Comparison of ENCODE assay signal across 12 cellular contexts in the genomic region with DNA sequence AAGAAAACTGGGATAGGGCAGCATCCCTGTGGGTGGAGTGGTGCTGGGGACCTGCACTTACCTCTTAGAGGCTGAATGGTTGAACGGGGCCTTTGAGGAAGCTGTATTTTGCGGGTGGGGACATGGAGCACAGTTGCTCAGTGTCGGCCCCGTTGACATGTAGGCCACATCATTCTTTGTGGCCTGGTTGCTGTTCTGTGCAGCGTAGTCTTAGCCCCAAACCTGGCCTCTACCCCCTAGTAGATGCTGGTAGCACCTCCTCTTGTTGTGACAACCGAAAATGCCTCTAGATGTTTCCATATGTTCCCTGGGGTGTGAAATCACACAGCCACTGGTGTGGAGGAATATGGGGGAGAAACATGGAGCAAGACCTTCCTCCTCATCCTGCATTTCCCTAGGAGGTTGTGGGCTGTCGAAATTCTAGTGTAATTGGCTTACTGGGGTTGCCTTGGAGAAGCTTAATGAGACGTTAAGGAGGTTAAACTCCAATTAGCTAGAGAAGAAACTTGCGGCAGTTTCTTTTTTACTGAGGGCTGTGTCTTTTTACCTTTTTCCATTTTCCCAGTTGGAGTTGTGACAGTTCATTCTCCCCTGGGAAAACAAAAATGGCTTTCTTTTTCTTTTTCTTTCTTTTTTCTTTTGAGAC. TPM values are rescaled to one million over a fixed set of nuclear protein-coding genes. Genes with fewer than 3 reads are reported as not detected.
A peak's percentile ranks its signal among the peaks of the same experiment; 100 is the strongest.
DNase-seq lines count a peak whose midpoint lies in the region; ATAC-seq, FAIRE-seq and TF ChIP-seq lines count a peak whose summit lies in the region.
"Had no signal": no experiment of that assay in that cellular context is flagged by ENCODE, and none has a peak within 500 bp of the region (broad histone marks: within the 10 kb centered on the region; RNA-seq: fewer than 3 reads in every experiment).

No MANE protein-coding gene starts in this region.

- in situ Hi-C loops in GM12878 (cut with MboI) = no loop called here

- POLR2A ChIA-PET in GM12878 (lab: Charles Lee) = interaction anchor here (0.5 to 2.8 kb wide), 5 partner anchors 8 to 70 kb away, joined by 3 to 21 read pairs (median 4); partner anchors contain the start of gene CEP20

- H3K4me1 ChIP-seq in CD4-positive, CD25-positive, alpha-beta regulatory T cell (ENCODE audit: control insufficient read depth, insufficient read depth, low read length, poor library complexity, severe bottlenecking) = peaks cover 64% of the 10 kb centered on the region
- peaks cover 22% of the 10 kb centered on the region for H3K4me1 ChIP-seq in GM12878 (ENCODE audit: control insufficient read depth, insufficient read depth, low read length)

- intact Hi-C loops in GM12878 (cut with micrococcal nuclease; ENCODE audit: unreplicated experiment) = loop anchor here (5.0 kb wide), 1 partner anchor 48 kb away; no protein-coding TSS in a partner anchor
- intact Hi-C loops in left cardiac atrium (cut with DNase I) = loop anchor here (10.0 kb wide), 2 partner anchors 64 to 96 kb away; no protein-coding TSS in a partner anchor

- H3K79me2 ChIP-seq in GM12878 (ENCODE audit: control insufficient read depth, insufficient read depth, low read length) = peaks cover 86% of the 10 kb centered on the region

- H3K4me2 ChIP-seq in GM12878 (ENCODE audit: control insufficient read depth, insufficient read depth) = peak overlapping the region; percentile 25
- H3K4me2 ChIP-seq: BLaER1 had no signal

- peak overlapping the region; percentile 37 for H3K4me3 ChIP-seq in CD4-positive, CD25-positive, alpha-beta regulatory T cell (ENCODE audit: low read depth, low read length)
- no peak overlapping the region for H3K4me3 ChIP-seq in GM12878
- H3K4me3 ChIP-seq: BLaER1, spleen had no signal

- no peak for TF ChIP-seq EP300 in GM12878 (IDR thresholded peaks at IDR 0.05; ENCODE audit: borderline replicate concordance in 1 of 2, control insufficient read depth in 1 of 2, low read depth in 2 of 2, low read length in 2 of 2)

- TF ChIP-seq POLR2A in GM12878 (IDR thresholded peaks at IDR 0.05; ENCODE audit: low read depth, low read length) = no peak

- 90% methylated on average over 9 of the region's 9 CpGs for WGBS in GM12878 (ENCODE audit: insufficient coverage, insufficient replicate concordance, low lambda C conversion rate, missing lambda C conversion rate)

- peaks cover 14 to 90% (median 61%) of the 10 kb centered on the region in 4 donors for H3K4me1 Mint-ChIP-seq in CD4-positive, CD25-positive, alpha-beta regulatory T cell
- peaks cover 34% of the 10 kb centered on the region for H3K4me1 Mint-ChIP-seq in nephron progenitor cell

- TF ChIP-seq RAD21 in GM12878 (IDR thresholded peaks at IDR 0.05; ENCODE audit: insufficient read depth, low read depth, low read length) = no peak

- H3K9me3 Mint-ChIP-seq in CD4-positive, CD25-positive, alpha-beta regulatory T cell = peaks cover 0 to 6% (median 3%) of the 10 kb centered on the region in 7 donors
- H3K9me3 Mint-ChIP-seq in nephron progenitor cell = peaks cover 25% of the 10 kb centered on the region

- no peaks in the 10 kb centered on the region for H4K20me1 ChIP-seq in GM12878 (ENCODE audit: control insufficient read depth, insufficient read depth)

- H3K27me3 ChIP-seq in CD4-positive, CD25-positive, alpha-beta regulatory T cell (ENCODE audit: control insufficient read depth, insufficient read depth, low read length) = no peaks in the 10 kb centered on the region
- H3K27me3 ChIP-seq in GM12878 (replicated peaks in 1 of 2; ENCODE audit: control insufficient read depth in 2 of 2, insufficient read depth in 2 of 2, low read length in 1 of 2) = no peaks in the 10 kb centered on the region
- H3K27me3 ChIP-seq: BLaER1, spleen had no signal

- no TSS peak for BruUV-seq in GM12878 (replicated peaks; lab: Mats Ljungman, UMichigan)

- peaks cover 31% of the 10 kb centered on the region for H3K36me3 Mint-ChIP-seq in CD4-positive, CD25-positive, alpha-beta regulatory T cell
- peaks cover 47% of the 10 kb centered on the region for H3K36me3 Mint-ChIP-seq in nephron progenitor cell (ENCODE audit: low read depth)

- no peak for FAIRE-seq in GM12878 (lab: Jason Lieb, UNC)

- H3K9me3 ChIP-seq in CD4-positive, CD25-positive, alpha-beta regulatory T cell (ENCODE audit: control insufficient read depth in 2 of 2, low read length in 2 of 2) = peaks cover 0 to 7% of the 10 kb centered on the region in 2 experiments
- peaks cover 15% of the 10 kb centered on the region; the same call in 2 of the 3 replicates for H3K9me3 ChIP-seq in GM12878 (replicated peaks; ENCODE audit: control insufficient read depth, insufficient read depth, low read length)

- RAD21 ChIA-PET in GM12878 (lab: Charles Lee; ENCODE audit: unreplicated experiment) = interaction anchor here (0.9 to 2.9 kb wide), 5 partner anchors 8 to 84 kb away, joined by 3 to 16 read pairs (median 3); partner anchors contain the start of gene CEP20

- peak overlapping the region; percentile 98 for H3K27ac ChIP-seq in CD4-positive, CD25-positive, alpha-beta regulatory T cell (ENCODE audit: insufficient read depth, low read length, poor library complexity, severe bottlenecking)
- H3K27ac ChIP-seq in GM12878 (ENCODE audit: control insufficient read depth, insufficient read depth) = peak overlapping the region; percentile 85
- H3K27ac ChIP-seq: BLaER1 had no signal

- no peaks in the 10 kb centered on the region for H3K36me3 ChIP-seq in CD4-positive, CD25-positive, alpha-beta regulatory T cell (ENCODE audit: control insufficient read depth, insufficient read depth, low read length)
- H3K36me3 ChIP-seq in GM12878 (ENCODE audit: control insufficient read depth in 2 of 2, insufficient read depth in 2 of 2, low read length in 1 of 2) = peaks cover 0 to 4% of the 10 kb centered on the region in 2 experiments; a peak in 2 of 4 replicates

- TF ChIP-seq CTCF in GM12878 (IDR thresholded peaks at IDR 0.05 in 2 of 3, conservative IDR thresholded peaks at IDR 0.05 in 1 of 3; ENCODE audit: control insufficient read depth in 2 of 3, extremely low read depth in 1 of 3, insufficient read depth in 1 of 3, low read depth in 3 of 3, low read length in 3 of 3) (no peak), nephron progenitor cell (IDR thresholded peaks at IDR 0.05) (no peak)

- peaks cover 8% of the 10 kb centered on the region for H3K27me3 Mint-ChIP-seq in CD4-positive, CD25-positive, alpha-beta regulatory T cell
- peaks cover 4% of the 10 kb centered on the region for H3K27me3 Mint-ChIP-seq in nephron progenitor cell (ENCODE audit: low read depth, poor library complexity)

- H2AFZ ChIP-seq in GM12878 (ENCODE audit: control insufficient read depth, low read depth, low read length) = no peak overlapping the region

- ATAC-seq in CD4-positive, CD25-positive, alpha-beta regulatory T cell (ENCODE audit: low read depth in 2 of 2) = no peak
- ATAC-seq in GM12878 (no peak), left cardiac atrium (no peak)

- no peak overlapping the region for H3K9ac ChIP-seq in GM12878 (ENCODE audit: control insufficient read depth, insufficient read depth, low read length)
- H3K9ac ChIP-seq: BLaER1 had no signal

- peak overlapping the region; percentile 97 to 98 (median 98) for H3K27ac Mint-ChIP-seq in CD4-positive, CD25-positive, alpha-beta regulatory T cell
- H3K27ac Mint-ChIP-seq in nephron progenitor cell = peak overlapping the region; percentile 96

- peak overlapping the region in 3 of 4 donors; percentile 33 to 76 (median 62) for H3K4me3 Mint-ChIP-seq in CD4-positive, CD25-positive, alpha-beta regulatory T cell
- peak overlapping the region; percentile 15 for H3K4me3 Mint-ChIP-seq in nephron progenitor cell

- SMC1A ChIA-PET in GM12878 (lab: Charles Lee; ENCODE audit: uncharacterized antibody, unreplicated experiment) = interaction anchor here (0.9 to 3.3 kb wide), 7 partner anchors 8 to 70 kb away, joined by 3 to 40 read pairs (median 6); partner anchors contain the start of gene CEP20

- CTCF ChIA-PET in GM12878 (lab: Yijun Ruan, JAX) = interaction anchor here (0.7 to 1.9 kb wide), 2 partner anchors 8 to 70 kb away, joined by 3 to 10 read pairs; partner anchors contain the start of gene CEP20

- no peak for DNase-seq in CD4-positive, CD25-positive, alpha-beta regulatory T cell
- DNase-seq in M059J (ENCODE audit: low read depth) (peak; percentile 59), GM12878 (ENCODE audit: low read depth, low spot score) (no peak), nephron progenitor cell (no peak), C1 segment of cervical spinal cord (lab: John Stamatoyannopoulos, UW) (no peak), left cardiac atrium (no peak), COLO668 (lab: John Stamatoyannopoulos, UW; ENCODE audit: unreplicated experiment) (no peak), NCI-H524 treated with DMSO at 0.1 percent for 48 hours (lab: John Stamatoyannopoulos, UW) (no peak)
- DNase-seq: cerebellar nuclear complex, NCI-H446 treated with DMSO at 0.1 percent for 48 hours, spleen had no signal

TF ChIP-seq in GM12878, 131 proteins besides CTCF, POLR2A, EP300 and RAD21 (continues in another document):
- TF ChIP-seq BCL11A (IDR thresholded peaks at IDR 0.05; ENCODE audit: low read depth, low read length) = no peak
- peak; percentile 48; the same call in 1 of the 2 replicates for TF ChIP-seq MTA2 (IDR thresholded peaks at IDR 0.05; ENCODE audit: low read depth)

RNA-seq across cellular contexts. Expression of gene ABCC1, which starts 9.4 kb away (rescaled TPM):
- total RNA-seq in CD4-positive, CD25-positive, alpha-beta regulatory T cell = 103 TPM
- 1 to 10 TPM; 6.9 to 8.9 (median 8.3) TPM for polyA plus RNA-seq in CD4-positive, CD25-positive, alpha-beta regulatory T cell
- 11.3 and 21.5 TPM in 2 replicates for total RNA-seq in M059J (2014; rRNA removed; shearing (Covaris generic))
- total RNA-seq in GM12878 (2013; cell fraction: nucleolus; rRNA removed) = 142 and 148 TPM in 2 replicates
- 18.9 and 21.8 TPM in 2 replicates for total RNA-seq in GM12878 (2014; rRNA removed)
- 12.1 and 12.2 TPM in 2 replicates for total RNA-seq in GM12878 (2014; rRNA removed; fragmentation: Illumina TruSeq; extraction: Trizol)
- total RNA-seq in GM12878 (2021) = 41.7 and 44.6 TPM in 2 replicates
- polyA plus RNA-seq in GM12878 (2011; ENCODE audit: low read depth) = 20.3 TPM
- 15.3 and 27.5 TPM in 2 replicates for polyA plus RNA-seq in GM12878 (2011; rRNA removed)
- polyA plus RNA-seq in GM12878 (2011; cell fraction: cytosol; rRNA removed) = 26.7 and 30.6 TPM in 2 replicates
- 92.6 and 98.5 TPM in 2 replicates for polyA plus RNA-seq in GM12878 (2011; cell fraction: nucleus; rRNA removed)
- 27.1 and 43.7 TPM in 2 replicates for polyA plus RNA-seq in GM12878 (2012)
- polyA plus RNA-seq in GM12878 (2014; fragmentation: Illumina TruSeq; extraction: Trizol) = 19.1 and 21.7 TPM in 2 replicates
- polyA plus RNA-seq in GM12878 (2014; fragmentation: Nextera tagmentation; extraction: Ambion mirVana) = 1 to 10 TPM; 3.2 to 4.8 TPM
- polyA plus RNA-seq in GM12878 (2014; rRNA removed) = 16.9 and 20.6 TPM in 2 replicates
- 10 to 100 TPM in 1 of 2 experiments, 1 to 10 TPM in 1; 4.0 to 10.1 TPM for polyA plus RNA-seq in GM12878 (2016; fragmentation: Nextera tagmentation; extraction: Ambion mirVana)
- 84.9 and 110 TPM in 2 replicates for polyA minus RNA-seq in GM12878 (2011; rRNA and poly(A)+ RNA removed)
- polyA minus RNA-seq in GM12878 (2011; cell fraction: cytosol; rRNA and poly(A)+ RNA removed) = 20.8 and 28.8 TPM in 2 replicates
- polyA minus RNA-seq in GM12878 (2011; cell fraction: nucleus; rRNA and poly(A)+ RNA removed) = 39.2 and 69.1 TPM in 2 replicates
- 10 to 100 TPM; 16.2 to 20.9 TPM for total RNA-seq in left cardiac atrium
